Comparison of ENCODE assay signal across 1 cellular context in genomic region chr17:47840742-47841487, GRCh38.
TF ChIP-seq lines count a peak whose summit lies in the region.

TSS of gene SCRN2 (minus strand) at chr17:47841273. CDS start at chr17:47840843, 430 bp downstream.

TF ChIP-seq in HepG2, 621 proteins besides CTCF, POLR2A, EP300 and RAD21 (continued from another document):
- TF ChIP-seq PAX8 (CRISPR knock-in tag; IDR thresholded peaks at IDR 0.05; ENCODE audit: borderline replicate concordance) (peak; percentile 95; the same call in 1 of the 2 replicates), HMG20B (CRISPR knock-in tag; conservative IDR thresholded peaks at IDR 0.05) (no peak), JARID2 (CRISPR knock-in tag; IDR thresholded peaks at IDR 0.05; ENCODE audit: insufficient replicate concordance) (peak; percentile 85), GFI1 (CRISPR knock-in tag; IDR thresholded peaks at IDR 0.05; ENCODE audit: borderline replicate concordance) (peak; percentile 59; the same call in 1 of the 2 replicates), ATF6 (CRISPR knock-in tag; conservative IDR thresholded peaks at IDR 0.05) (no peak), REL (CRISPR knock-in tag; conservative IDR thresholded peaks at IDR 0.05) (no peak), ZNF839 (CRISPR knock-in tag; IDR thresholded peaks at IDR 0.05; ENCODE audit: borderline replicate concordance) (no peak), POLR2AphosphoS5 (IDR thresholded peaks at IDR 0.05; ENCODE audit: low read depth, low read length) (peak; percentile 84), AHR (CRISPR knock-in tag; IDR thresholded peaks at IDR 0.05) (peak; percentile 58; the same call in 1 of the 2 replicates), NFE2L2 (IDR thresholded peaks at IDR 0.05; ENCODE audit: low read length) (no peak), ZNF788 (CRISPR knock-in tag; IDR thresholded peaks at IDR 0.05; ENCODE audit: borderline replicate concordance) (peak; percentile 82; the same call in 1 of the 2 replicates), MZF1 (CRISPR knock-in tag; IDR thresholded peaks at IDR 0.05; ENCODE audit: borderline replicate concordance) (peak; percentile 53; the same call in 1 of the 2 replicates), NCOA1 (CRISPR knock-in tag; IDR thresholded peaks at IDR 0.05) (peak; percentile 71; the same call in 1 of the 2 replicates), YY1 (IDR thresholded peaks at IDR 0.05; ENCODE audit: insufficient read depth, insufficient replicate concordance, low read depth, low read length) (peak; percentile 78), SMAD3 (CRISPR knock-in tag; IDR thresholded peaks at IDR 0.05) (peak; percentile 90), TMF1 (CRISPR knock-in tag; IDR thresholded peaks at IDR 0.05; ENCODE audit: low read depth) (0 out of 2 replicates have a peak, but pooled peaks have one; percentile 40), TARDBP (CRISPR knock-in tag; IDR thresholded peaks at IDR 0.05) (peak; percentile 67), ZBTB42 (CRISPR knock-in tag; IDR thresholded peaks at IDR 0.05) (peak; percentile 21; the same call in 1 of the 2 replicates), ZNF691 (CRISPR knock-in tag; IDR thresholded peaks at IDR 0.05; ENCODE audit: borderline replicate concordance, low read depth) (0 out of 2 replicates have a peak, but pooled peaks have one; percentile 68), NCOR1 (IDR thresholded peaks at IDR 0.05; ENCODE audit: borderline replicate concordance, low read length) (no peak), SRF (IDR thresholded peaks at IDR 0.05; ENCODE audit: low read depth, low read length) (no peak), ETV5 (CRISPR knock-in tag; IDR thresholded peaks at IDR 0.05; ENCODE audit: borderline replicate concordance) (peak; percentile 61; the same call in 1 of the 2 replicates), ZNF782 (CRISPR knock-in tag; IDR thresholded peaks at IDR 0.05; ENCODE audit: borderline replicate concordance) (peak; percentile 70; the same call in 1 of the 2 replicates), KDM1A (CRISPR knock-in tag; IDR thresholded peaks at IDR 0.05) (0 out of 2 replicates have a peak, but pooled peaks have one; percentile 19), IKZF1 (IDR thresholded peaks at IDR 0.05) (no peak), PREB (CRISPR knock-in tag; IDR thresholded peaks at IDR 0.05) (no peak; the same call in none of the 2 replicates), GRHL1 (CRISPR knock-in tag; conservative IDR thresholded peaks at IDR 0.05) (no peak), NRL (CRISPR knock-in tag; IDR thresholded peaks at IDR 0.05; ENCODE audit: borderline replicate concordance) (peak; percentile 46; the same call in 1 of the 2 replicates), TEF (CRISPR knock-in tag; IDR thresholded peaks at IDR 0.05) (no peak), TGIF2 (CRISPR knock-in tag; IDR thresholded peaks at IDR 0.05) (0 out of 2 replicates have a peak, but pooled peaks have one; percentile 53), ERF (CRISPR knock-in tag; IDR thresholded peaks at IDR 0.05) (no peak; the same call in none of the 2 replicates), CCAR2 (optimal IDR thresholded peaks at IDR 0.05; ENCODE audit: low read depth, low read length) (no peak), HNF1A (IDR thresholded peaks at IDR 0.05; ENCODE audit: low read depth) (no peak), HNF1A (CRISPR knock-in tag; IDR thresholded peaks at IDR 0.05; ENCODE audit: borderline replicate concordance) (no peak; the same call in 1 of the 2 replicates), IRX3 (CRISPR knock-in tag; IDR thresholded peaks at IDR 0.05; ENCODE audit: borderline replicate concordance, low read depth) (no peak), ZNF446 (CRISPR knock-in tag; IDR thresholded peaks at IDR 0.05) (0 out of 2 replicates have a peak, but pooled peaks have one; percentile 60), ZNF281 (CRISPR knock-in tag; IDR thresholded peaks at IDR 0.05; ENCODE audit: borderline replicate concordance) (0 out of 2 replicates have a peak, but pooled peaks have one; percentile 34), SMYD3 (CRISPR knock-in tag; IDR thresholded peaks at IDR 0.05) (0 out of 2 replicates have a peak, but pooled peaks have one; percentile 73), ARNTL (CRISPR knock-in tag; IDR thresholded peaks at IDR 0.05) (peak; percentile 50; the same call in 1 of the 2 replicates)
